ENCODE assay signal across 12 cellular contexts in genomic region chr3:50388021-50388719, GRCh38. TPM values are rescaled to one million over a fixed set of nuclear protein-coding genes. Genes with fewer than 3 reads are reported as not detected.
DNase-seq lines count a peak whose midpoint lies in the region; ATAC-seq and TF ChIP-seq lines count a peak whose summit lies in the region.
"Had no signal": no experiment of that assay in that cellular context is flagged by ENCODE, and none has a peak within 500 bp of the region (broad histone marks: within the 10 kb centered on the region; RNA-seq: fewer than 3 reads in every experiment).

No MANE protein-coding gene starts in this region.

- H3K4me3 ChIP-seq in Panc1 (ENCODE audit: low read depth in 2 of 2, low read length in 2 of 2) (no peak overlapping the region), fibroblast of villous mesenchyme (ENCODE audit: low read depth, low read length) (no peak overlapping the region)
- H3K4me3 ChIP-seq in CD8-positive, alpha-beta memory T cell (ENCODE audit: low read length), result no peak overlapping the region
- H3K4me3 ChIP-seq: lung had no signal

- no peaks in the 10 kb centered on the region for H3K27me3 ChIP-seq in Panc1 (ENCODE audit: control insufficient read depth, insufficient read depth, low read length)
- H3K27me3 ChIP-seq in CD8-positive, alpha-beta memory T cell (ENCODE audit: insufficient read depth, low read length, poor library complexity, severe bottlenecking), result no peaks in the 10 kb centered on the region

- peak; percentile 75 for ATAC-seq in Panc1

- CTCF ChIA-PET in GM10248 (lab: Yijun Ruan, JAX) (no interaction called here), Panc1 (lab: Charles Lee) (no interaction called here)
- CTCF ChIA-PET in CD8-positive, alpha-beta memory T cell (lab: Charles Lee), result no interaction called here

- POLR2A ChIA-PET in GM10248 (lab: Yijun Ruan, JAX), result no interaction called here
- POLR2A ChIA-PET in Panc1 (lab: Charles Lee), result no interaction called here
- POLR2A ChIA-PET in CD8-positive, alpha-beta memory T cell (lab: Charles Lee), result no interaction called here

- no peaks in the 10 kb centered on the region for H3K36me3 Mint-ChIP-seq in CD8-positive, alpha-beta memory T cell

- TF ChIP-seq CTCF in 22Rv1 (IDR thresholded peaks at IDR 0.05) (peak; percentile 37), GM10248 (IDR thresholded peaks at IDR 0.05; ENCODE audit: control extremely low read depth, extremely low read depth, low read depth, missing control alignments) (peak; percentile 8), Panc1 (IDR thresholded peaks at IDR 0.05) (no peak; the same call in 1 of the 2 replicates), fibroblast of villous mesenchyme (IDR thresholded peaks at IDR 0.05; ENCODE audit: insufficient read depth, low read depth, low read length) (peak; percentile 23)

- H3K27ac Mint-ChIP-seq in CD8-positive, alpha-beta memory T cell, result peak overlapping the region in 1 of 8 donors; percentile 41

- no TSS peak for BruUV-seq in Panc1 (replicated peaks; lab: Mats Ljungman, UMichigan)

- H3K27ac ChIP-seq in 22Rv1 (no peak overlapping the region), Panc1 (ENCODE audit: low read length) (no peak overlapping the region)
- H3K27ac ChIP-seq in CD8-positive, alpha-beta memory T cell (ENCODE audit: low read depth, low read length), result no peak overlapping the region

- H3K36me3 ChIP-seq in Panc1 (ENCODE audit: control insufficient read depth, insufficient read depth, low read length), result no peaks in the 10 kb centered on the region
- H3K36me3 ChIP-seq in CD8-positive, alpha-beta memory T cell (ENCODE audit: insufficient read depth, low read length), result no peaks in the 10 kb centered on the region

- no peaks in the 10 kb centered on the region for H3K9me3 Mint-ChIP-seq in CD8-positive, alpha-beta memory T cell

- H3K4me1 ChIP-seq in Panc1 (ENCODE audit: control insufficient read depth, insufficient read depth, low read length), result no peaks in the 10 kb centered on the region
- H3K4me1 ChIP-seq in CD8-positive, alpha-beta memory T cell (ENCODE audit: insufficient read depth, low read length), result no peaks in the 10 kb centered on the region

- no peaks in the 10 kb centered on the region for H3K27me3 Mint-ChIP-seq in CD8-positive, alpha-beta memory T cell

- in situ Hi-C loops in Panc1 (cut with HindIII; ENCODE audit: low pct_unique_long_range_greater_than_20kb, low sequenced_read_pairs), result no loop called here

- DNase-seq in GM10248 (ENCODE audit: extremely low spot score), result no peak
- DNase-seq in Panc1 (ENCODE audit: low read depth, low spot score), result no peak
- DNase-seq in fibroblast of villous mesenchyme (ENCODE audit: low read depth), result peak; percentile 3
- no peak for DNase-seq in CD8-positive, alpha-beta memory T cell
- no peak for DNase-seq in MV-4-11 (lab: John Stamatoyannopoulos, UW)
- DNase-seq in H4 (ENCODE audit: low spot score), result no peak
- no peak for DNase-seq in occipital lobe (lab: John Stamatoyannopoulos, UW)
- DNase-seq: activated CD4-positive, alpha-beta T cell treated with anti-CD3 and anti-CD28 coated beads, Interleukin-2, amount 50 U/mL, for 48 hours; cortex of kidney; NCI-H2029 treated with DMSO at 0.1 percent for 48 hours had no signal

- H3K4me3 Mint-ChIP-seq in CD8-positive, alpha-beta memory T cell, result no peak overlapping the region

- H3K9me3 ChIP-seq in Panc1 (ENCODE audit: control insufficient read depth, insufficient read depth, low read depth, low read length), result no peaks in the 10 kb centered on the region
- no peaks in the 10 kb centered on the region for H3K9me3 ChIP-seq in CD8-positive, alpha-beta memory T cell (ENCODE audit: low read length)

- H3K4me1 Mint-ChIP-seq in CD8-positive, alpha-beta memory T cell, result peaks cover 0 to 5% (median 0%) of the 10 kb centered on the region in 3 donors

- intact Hi-C loops in Panc1 (cut with micrococcal nuclease; ENCODE audit: unreplicated experiment), result no loop called here

RNA-seq across cellular contexts. Expression of gene TMEM115, which starts 28.8 kb away (rescaled TPM):
- total RNA-seq in Panc1 (2021; ENCODE audit: unreplicated experiment), result 30.2 TPM
- 36.2 TPM for polyA plus RNA-seq in Panc1 (2012; ENCODE audit: insufficient read length)
- 55.3 and 63.1 TPM in 2 replicates for total RNA-seq in fibroblast of villous mesenchyme
- 10 to 100 TPM; 30.5 to 33.2 TPM for total RNA-seq in CD8-positive, alpha-beta memory T cell
- polyA plus RNA-seq in CD8-positive, alpha-beta memory T cell, result 47.2 TPM
- total RNA-seq in H4 (2014; rRNA removed; shearing (Covaris generic)), result 21.3 and 22.1 TPM in 2 replicates
- 19.8 TPM for total RNA-seq in occipital lobe

RNA-seq across cellular contexts. Expression of gene CYB561D2, which starts 37.5 kb away (rescaled TPM):
- total RNA-seq in Panc1 (2021; ENCODE audit: unreplicated experiment) (27.5 TPM), fibroblast of villous mesenchyme (22.5 and 23.7 TPM in 2 replicates), occipital lobe (10.0 TPM)
- polyA plus RNA-seq in Panc1 (2012; ENCODE audit: insufficient read length), result 30.4 TPM
- total RNA-seq in CD8-positive, alpha-beta memory T cell, result 10 to 100 TPM; 32.4 to 37.7 TPM
- polyA plus RNA-seq in CD8-positive, alpha-beta memory T cell, result 78.2 TPM
- 24.2 and 47.5 TPM in 2 replicates for total RNA-seq in H4 (2014; rRNA removed; shearing (Covaris generic))

RNA-seq across cellular contexts. Expression of gene NPRL2, which starts 37.6 kb away (rescaled TPM):
- total RNA-seq in Panc1 (2021; ENCODE audit: unreplicated experiment) (14.6 TPM), fibroblast of villous mesenchyme (21.3 and 22.9 TPM in 2 replicates), occipital lobe (19.0 TPM)
- polyA plus RNA-seq in Panc1 (2012; ENCODE audit: insufficient read length), result 22.5 TPM
- total RNA-seq in CD8-positive, alpha-beta memory T cell, result 10 to 100 TPM; 44.6 to 48.0 TPM
- polyA plus RNA-seq in CD8-positive, alpha-beta memory T cell, result 59.5 TPM
- total RNA-seq in H4 (2014; rRNA removed; shearing (Covaris generic)), result 18.2 and 27.8 TPM in 2 replicates

RNA-seq across cellular contexts. Expression of gene ZMYND10, which starts 42.6 kb away (rescaled TPM):
- 3.6 TPM for total RNA-seq in Panc1 (2021; ENCODE audit: unreplicated experiment)
- polyA plus RNA-seq in Panc1 (2012; ENCODE audit: insufficient read length), result 3.9 TPM
- 0.97 and 1.3 TPM in 2 replicates for total RNA-seq in fibroblast of villous mesenchyme
- total RNA-seq in CD8-positive, alpha-beta memory T cell, result 1 to 10 TPM in 1 of 2 experiments, under 1 TPM in 1; 0.97 to 1.3 TPM
- polyA plus RNA-seq in CD8-positive, alpha-beta memory T cell, result 1.1 TPM
- total RNA-seq in H4 (2014; rRNA removed; shearing (Covaris generic)), result 0.08 TPM in 1 of 2 replicates, not detected in the other
- total RNA-seq in occipital lobe, result 2.5 TPM

RNA-seq across cellular contexts. Expression of gene RASSF1, which starts 47.5 kb away (rescaled TPM):
- total RNA-seq in Panc1 (2021; ENCODE audit: unreplicated experiment) (17.4 TPM), fibroblast of villous mesenchyme (34.8 and 36.3 TPM in 2 replicates), occipital lobe (7.8 TPM)
- 15.2 TPM for polyA plus RNA-seq in Panc1 (2012; ENCODE audit: insufficient read length)
- 10 to 100 TPM; 70.8 to 71.9 TPM for total RNA-seq in CD8-positive, alpha-beta memory T cell
- polyA plus RNA-seq in CD8-positive, alpha-beta memory T cell, result 152 TPM
- 4.2 and 7.7 TPM in 2 replicates for total RNA-seq in H4 (2014; rRNA removed; shearing (Covaris generic))
